Comparison of ENCODE assay signal across 22 cellular contexts in the genomic region with DNA sequence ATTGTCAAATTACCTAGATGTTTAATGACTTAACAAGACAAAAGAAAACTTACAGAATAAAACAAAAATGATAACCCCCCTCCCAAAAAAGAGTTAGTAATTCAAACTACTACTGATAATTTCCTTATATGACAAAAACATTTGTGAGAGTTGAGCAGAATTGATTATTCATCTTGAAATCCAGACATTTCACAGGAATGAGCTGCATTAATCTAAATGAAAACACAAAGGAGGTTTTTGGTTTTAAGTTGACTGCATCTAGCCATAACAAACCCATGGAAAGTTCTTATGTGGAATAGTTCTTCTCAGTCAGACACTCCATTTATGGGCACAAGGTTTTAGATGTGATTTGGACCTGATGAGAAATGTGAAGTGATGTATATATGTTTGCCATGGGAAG.
DNase-seq lines count a peak whose midpoint lies in the region; ATAC-seq, FAIRE-seq and TF ChIP-seq lines count a peak whose summit lies in the region.
"Had no signal": no experiment of that assay in that cellular context is flagged by ENCODE, and none has a peak within 500 bp of the region (broad histone marks: within the 10 kb centered on the region; RNA-seq: fewer than 3 reads in every experiment).

No MANE protein-coding gene starts in this region.

- H3K79me2 ChIP-seq in astrocyte (ENCODE audit: insufficient read depth, low read length) = no peaks in the 10 kb centered on the region
- no peaks in the 10 kb centered on the region for H3K79me2 ChIP-seq in H1 (ENCODE audit: control insufficient read depth in 1 of 2, insufficient read depth in 2 of 2, low read length in 2 of 2)
- H3K79me2 ChIP-seq in neural progenitor cell (ENCODE audit: low read depth) = no peaks in the 10 kb centered on the region

- CTCF ChIA-PET in H1 (lab: Charles Lee; ENCODE audit: partially characterized antibody) = no interaction called here

- no peaks in the 10 kb centered on the region for H3K9me3 ChIP-seq in astrocyte (ENCODE audit: insufficient read depth, low read depth, low read length)
- no peaks in the 10 kb centered on the region for H3K9me3 ChIP-seq in H1 (ENCODE audit: insufficient read depth in 2 of 2, low read depth in 1 of 2, low read length in 1 of 2)
- peaks cover 5% of the 10 kb centered on the region for H3K9me3 ChIP-seq in neural progenitor cell (ENCODE audit: low read depth)
- H3K9me3 ChIP-seq: Caco-2 had no signal

- no peaks in the 10 kb centered on the region for H3K23me2 ChIP-seq in H1 (ENCODE audit: low read depth, low read length)

- no peak overlapping the region for H2BK20ac ChIP-seq in H1 (ENCODE audit: low read length)

- no peak overlapping the region for H2BK15ac ChIP-seq in H1 (ENCODE audit: low read length)

- H3K36me3 ChIP-seq in astrocyte (ENCODE audit: insufficient read depth, low read length) (no peaks in the 10 kb centered on the region), H1 (ENCODE audit: control insufficient read depth in 2 of 4, insufficient read depth in 4 of 4, low read length in 3 of 4) (no peaks in the 10 kb centered on the region), neural progenitor cell (no peaks in the 10 kb centered on the region)
- H3K36me3 ChIP-seq: BLaER1 treated with 17β-estradiol and CSF1 and Interleukin-3, amounts not matched to agents 10 nM and 100 nM had no signal

- H3K4me3 Mint-ChIP-seq in astrocyte (ENCODE audit: unreplicated experiment) (no peak overlapping the region), neural progenitor cell (no peak overlapping the region)
- no peak overlapping the region for H3K4me3 Mint-ChIP-seq in stimulated activated naive B cell treated with anti-CD40 and anti-IgM and Interleukin-4, amounts not matched to agents 10 μg/mL and 1 μg/mL and 100 μg/mL, for 72 hours
- H3K4me3 Mint-ChIP-seq: B cell; CD4-positive, alpha-beta T cell; CD8-positive, alpha-beta T cell had no signal

- no peak overlapping the region for H4K8ac ChIP-seq in H1 (ENCODE audit: extremely low read depth, insufficient read depth, low read length)

- H3K56ac ChIP-seq in H1 (replicated peaks; ENCODE audit: insufficient read length, low read depth, low read length) = no peak overlapping the region

- TF ChIP-seq EP300 in H1 (IDR thresholded peaks at IDR 0.05; ENCODE audit: borderline replicate concordance in 1 of 2, low read depth in 2 of 2, low read length in 2 of 2) = no peak

- H3K27ac Mint-ChIP-seq in astrocyte (ENCODE audit: unreplicated experiment) = peak overlapping the region; percentile 6
- H3K27ac Mint-ChIP-seq in stimulated activated naive B cell treated with anti-CD40 and anti-IgM and Interleukin-4, amounts not matched to agents 10 μg/mL and 1 μg/mL and 100 μg/mL, for 72 hours = peak overlapping the region; percentile 38
- no peak overlapping the region for H3K27ac Mint-ChIP-seq in activated naive CD4-positive, alpha-beta T cell treated with anti-CD3 and anti-CD28 coated beads, Interleukin-2, amount 50 U/mL, for 72 hours
- H3K27ac Mint-ChIP-seq in neural progenitor cell = no peak overlapping the region
- H3K27ac Mint-ChIP-seq: B cell; CD4-positive, alpha-beta T cell; CD8-positive, alpha-beta T cell had no signal

- no peaks in the 10 kb centered on the region for H3K27me3 ChIP-seq in astrocyte (ENCODE audit: insufficient read depth, low read length)
- no peaks in the 10 kb centered on the region for H3K27me3 ChIP-seq in H1 (replicated peaks in 1 of 4; ENCODE audit: control insufficient read depth in 3 of 4, extremely low read depth in 1 of 4, insufficient read depth in 3 of 4, low read length in 3 of 4)
- no peaks in the 10 kb centered on the region for H3K27me3 ChIP-seq in neural progenitor cell
- H3K27me3 ChIP-seq: BLaER1 treated with 17β-estradiol and CSF1 and Interleukin-3, amounts not matched to agents 10 nM and 100 nM had no signal

- POLR2A ChIA-PET in H1 (lab: Charles Lee; ENCODE audit: partially characterized antibody) = no interaction called here

- no peaks in the 10 kb centered on the region for H3K27me3 Mint-ChIP-seq in astrocyte (ENCODE audit: low read depth, unreplicated experiment)
- H3K27me3 Mint-ChIP-seq in stimulated activated naive B cell treated with anti-CD40 and anti-IgM and Interleukin-4, amounts not matched to agents 10 μg/mL and 1 μg/mL and 100 μg/mL, for 72 hours = no peaks in the 10 kb centered on the region
- H3K27me3 Mint-ChIP-seq in neural progenitor cell (ENCODE audit: insufficient read depth, low read depth) = peaks cover 2% of the 10 kb centered on the region
- H3K27me3 Mint-ChIP-seq: B cell; CD4-positive, alpha-beta T cell had no signal

- H2BK5ac ChIP-seq in H1 (ENCODE audit: low read depth, low read length) = no peak overlapping the region

- in situ Hi-C loops in GM13976 (cut with MboI; ENCODE audit: low sequenced_read_pairs, unreplicated experiment) = no loop called here

- TF ChIP-seq POLR2A in H1 (IDR thresholded peaks at IDR 0.05; ENCODE audit: control extremely low read depth in 1 of 2, low read depth in 2 of 2, low read length in 2 of 2) = no peak

- TF ChIP-seq CTCF in astrocyte (IDR thresholded peaks at IDR 0.05; ENCODE audit: insufficient read depth, low read depth, low read length) (no peak), H1 (IDR thresholded peaks at IDR 0.05; ENCODE audit: control extremely low read depth in 1 of 3, insufficient read depth in 1 of 3, low read depth in 1 of 3, low read length in 3 of 3) (no peak), GM13976 (IDR thresholded peaks at IDR 0.05; ENCODE audit: borderline replicate concordance, control extremely low read depth, extremely low read depth, insufficient read depth, missing control alignments) (no peak), neural progenitor cell (IDR thresholded peaks at IDR 0.05) (no peak)

- no peak overlapping the region for H3K14ac ChIP-seq in H1 (ENCODE audit: insufficient read length)

- H3K4me1 ChIP-seq in astrocyte (ENCODE audit: insufficient read depth, low read length) = no peaks in the 10 kb centered on the region
- no peaks in the 10 kb centered on the region for H3K4me1 ChIP-seq in H1 (replicated peaks in 1 of 4; ENCODE audit: control insufficient read depth in 3 of 4, insufficient read depth in 4 of 4, low read length in 3 of 4)
- H3K4me1 ChIP-seq in neural progenitor cell = peaks cover 5% of the 10 kb centered on the region
- H3K4me1 ChIP-seq: BLaER1 treated with 17β-estradiol and CSF1 and Interleukin-3, amounts not matched to agents 10 nM and 100 nM; Caco-2 had no signal

- H3K9me3 Mint-ChIP-seq in astrocyte (ENCODE audit: unreplicated experiment) (peaks cover 2% of the 10 kb centered on the region), neural progenitor cell (no peaks in the 10 kb centered on the region)
- H3K9me3 Mint-ChIP-seq in stimulated activated naive B cell treated with anti-CD40 and anti-IgM and Interleukin-4, amounts not matched to agents 10 μg/mL and 1 μg/mL and 100 μg/mL, for 72 hours = peaks cover 2 to 9% of the 10 kb centered on the region in 2 donors
- no peaks in the 10 kb centered on the region for H3K9me3 Mint-ChIP-seq in activated naive CD4-positive, alpha-beta T cell treated with anti-CD3 and anti-CD28 coated beads, Interleukin-2, amount 50 U/mL, for 72 hours
- H3K9me3 Mint-ChIP-seq: CD4-positive, alpha-beta T cell; CD8-positive, alpha-beta T cell had no signal

- H3F3A ChIP-seq in neural progenitor cell (ENCODE audit: low read depth) = no peaks in the 10 kb centered on the region

- H3K9ac ChIP-seq in astrocyte (ENCODE audit: low read length) = no peak overlapping the region
- no peak overlapping the region for H3K9ac ChIP-seq in H1 (replicated peaks in 1 of 4; ENCODE audit: extremely low read depth in 1 of 4, low read depth in 3 of 4, low read length in 3 of 4)
- no peak overlapping the region for H3K9ac ChIP-seq in neural progenitor cell
- H3K9ac ChIP-seq: BLaER1 treated with 17β-estradiol and CSF1 and Interleukin-3, amounts not matched to agents 10 nM and 100 nM had no signal

- H3K18ac ChIP-seq in H1 (ENCODE audit: extremely low read depth, low read length) = no peak overlapping the region

- no peak overlapping the region for H3K23ac ChIP-seq in H1 (ENCODE audit: insufficient read length)

- H2BK12ac ChIP-seq in H1 (ENCODE audit: low read depth, low read length) = no peak overlapping the region

- H2BK120ac ChIP-seq in H1 (replicated peaks; ENCODE audit: low read depth, low read length) = no peak overlapping the region

- no peak overlapping the region for H3K4ac ChIP-seq in H1 (replicated peaks; ENCODE audit: insufficient read length, low read depth, low read length)

- H3K4me1 Mint-ChIP-seq in astrocyte (ENCODE audit: low read depth, unreplicated experiment) (no peaks in the 10 kb centered on the region), neural progenitor cell (peaks cover 6% of the 10 kb centered on the region)
- no peaks in the 10 kb centered on the region for H3K4me1 Mint-ChIP-seq in stimulated activated naive B cell treated with anti-CD40 and anti-IgM and Interleukin-4, amounts not matched to agents 10 μg/mL and 1 μg/mL and 100 μg/mL, for 72 hours
- H3K4me1 Mint-ChIP-seq: B cell had no signal

- no peak overlapping the region for H2AFZ ChIP-seq in astrocyte (ENCODE audit: low read depth, low read length)
- H2AFZ ChIP-seq in H1 (ENCODE audit: low read length) = no peak overlapping the region
- H2AFZ ChIP-seq in neural progenitor cell (replicated peaks) = no peak overlapping the region

- H2AK5ac ChIP-seq in H1 (ENCODE audit: low read depth, low read length) = no peak overlapping the region

- no peak overlapping the region for H4K5ac ChIP-seq in H1 (ENCODE audit: insufficient read length, low read depth, low read length)

- no peaks in the 10 kb centered on the region for H4K20me1 ChIP-seq in astrocyte (ENCODE audit: insufficient read depth, low read length)
- no peaks in the 10 kb centered on the region for H4K20me1 ChIP-seq in H1 (replicated peaks in 1 of 2; ENCODE audit: control insufficient read depth in 1 of 2, insufficient read depth in 2 of 2, low read length in 2 of 2)
- H4K20me1 ChIP-seq in neural progenitor cell (ENCODE audit: low read depth) = no peaks in the 10 kb centered on the region
- H4K20me1 ChIP-seq: BLaER1 treated with 17β-estradiol and CSF1 and Interleukin-3, amounts not matched to agents 10 nM and 100 nM had no signal

- no peaks in the 10 kb centered on the region for H3K79me1 ChIP-seq in H1 (ENCODE audit: low read depth, low read length)

- no peak overlapping the region for H3K4me2 ChIP-seq in astrocyte (ENCODE audit: low read length)
- no peak overlapping the region for H3K4me2 ChIP-seq in H1 (ENCODE audit: insufficient read depth in 1 of 2, low read depth in 2 of 2, low read length in 2 of 2)
- H3K4me2 ChIP-seq in neural progenitor cell = no peak overlapping the region
- H3K4me2 ChIP-seq: BLaER1 treated with 17β-estradiol and CSF1 and Interleukin-3, amounts not matched to agents 10 nM and 100 nM had no signal

- DNase-seq in astrocyte (ENCODE audit: low read depth) (peak; percentile 77), H1 (ENCODE audit: low read depth in 1 of 2, low spot score in 2 of 2) (no peak), GM13976 (ENCODE audit: low spot score) (no peak), neural progenitor cell (ENCODE audit: low spot score) (no peak)
- DNase-seq in stimulated activated naive B cell treated with anti-CD40 and anti-IgM and Interleukin-4, amounts not matched to agents 10 μg/mL and 1 μg/mL and 100 μg/mL, for 72 hours = no peak
- no peak for DNase-seq in activated naive CD4-positive, alpha-beta T cell treated with anti-CD3 and anti-CD28 coated beads, Interleukin-2, amount 50 U/mL, for 72 hours (ENCODE audit: low spot score in 2 of 2)
- DNase-seq: 8988T; AML-193; Caco-2; Calu3; CD4-positive, alpha-beta T cell; CD8-positive, alpha-beta T cell; DMS79 treated with DMSO at 0.1 percent for 48 hours; GF-D8 had no signal

- TF ChIP-seq RAD21 in H1 (IDR thresholded peaks at IDR 0.05 in 1 of 2, conservative IDR thresholded peaks at IDR 0.05 in 1 of 2; ENCODE audit: low read depth in 2 of 2, low read length in 2 of 2) = no peak

- H3K27ac ChIP-seq in astrocyte (ENCODE audit: low read depth, low read length) (no peak overlapping the region), H1 (ENCODE audit: low read depth, low read length) (no peak overlapping the region), neural progenitor cell (no peak overlapping the region)
- H3K27ac ChIP-seq: BLaER1 treated with 17β-estradiol and CSF1 and Interleukin-3, amounts not matched to agents 10 nM and 100 nM; C4-2B had no signal

- FAIRE-seq in astrocyte (lab: Jason Lieb, UNC) = peak; percentile 81
- FAIRE-seq in H1 (lab: Jason Lieb, UNC) = peak; percentile 69
- FAIRE-seq: A204.1, D721Med, G401.6, GM12891, GM18507 had no signal

- no peaks in the 10 kb centered on the region for H3K36me3 Mint-ChIP-seq in astrocyte (ENCODE audit: low read depth, unreplicated experiment)
- no peaks in the 10 kb centered on the region for H3K36me3 Mint-ChIP-seq in stimulated activated naive B cell treated with anti-CD40 and anti-IgM and Interleukin-4, amounts not matched to agents 10 μg/mL and 1 μg/mL and 100 μg/mL, for 72 hours
- no peaks in the 10 kb centered on the region for H3K36me3 Mint-ChIP-seq in activated naive CD4-positive, alpha-beta T cell treated with anti-CD3 and anti-CD28 coated beads, Interleukin-2, amount 50 U/mL, for 72 hours
- H3K36me3 Mint-ChIP-seq in neural progenitor cell = no peaks in the 10 kb centered on the region
- H3K36me3 Mint-ChIP-seq: CD8-positive, alpha-beta T cell had no signal

- ATAC-seq in stimulated activated naive B cell treated with anti-CD40 and anti-IgM and Interleukin-4, amounts not matched to agents 10 μg/mL and 1 μg/mL and 100 μg/mL, for 72 hours (replicated peaks) = no peak
- no peak for ATAC-seq in activated naive CD4-positive, alpha-beta T cell treated with anti-CD3 and anti-CD28 coated beads, Interleukin-2, amount 50 U/mL, for 72 hours
- ATAC-seq: CD8-positive, alpha-beta T cell had no signal

- H4K91ac ChIP-seq in H1 (replicated peaks; ENCODE audit: insufficient read length, low read length) = no peak overlapping the region

- H3K4me3 ChIP-seq in astrocyte (ENCODE audit: insufficient read depth, low read depth, low read length) (no peak overlapping the region), H1 (ENCODE audit: extremely low read depth in 1 of 4, insufficient read depth in 2 of 4, low read depth in 3 of 4, low read length in 4 of 4) (no peak overlapping the region), neural progenitor cell (no peak overlapping the region)
- H3K4me3 ChIP-seq: BLaER1 treated with 17β-estradiol and CSF1 and Interleukin-3, amounts not matched to agents 10 nM and 100 nM had no signal

Comparison
In these comparisons a context has a peak if more than half of its experiments do, and no peak if none do; other contexts are left out.
1. H3K27ac Mint-ChIP-seq: peak in astrocyte (single experiment) and stimulated activated naive B cell treated with anti-CD40 and anti-IgM and Interleukin-4, amounts not matched to agents 10 μg/mL and 1 μg/mL and 100 μg/mL, for 72 hours (single experiment); none in activated naive CD4-positive, alpha-beta T cell treated with anti-CD3 and anti-CD28 coated beads, Interleukin-2, amount 50 U/mL, for 72 hours (0 of 2) and neural progenitor cell (single experiment).